Comparison of ENCODE assay signal across 8 cellular contexts in the genomic region with DNA sequence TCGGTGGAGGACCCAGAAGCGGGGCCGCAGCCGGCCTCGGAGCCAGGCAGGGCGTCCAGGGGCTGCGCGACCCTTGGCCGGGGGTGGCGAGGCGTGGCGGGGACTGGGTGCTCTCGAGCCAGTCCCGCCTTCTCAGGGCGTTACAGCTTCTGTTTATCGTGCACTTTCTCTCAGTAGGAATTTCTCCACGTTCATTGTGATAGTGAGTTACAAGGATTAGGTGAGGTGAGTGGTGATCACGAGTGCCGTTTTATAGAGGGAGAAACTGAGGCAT. TPM values are rescaled to one million over a fixed set of nuclear protein-coding genes. Genes with fewer than 3 reads are reported as not detected.
DNase-seq lines count a peak whose midpoint lies in the region; ATAC-seq and TF ChIP-seq lines count a peak whose summit lies in the region.

No MANE protein-coding gene starts in this region.

- H3K4me1 Mint-ChIP-seq in stimulated activated naive CD8-positive, alpha-beta T cell treated with anti-CD3 and anti-CD28 coated beads, Interleukin-15, Interleukin-2, amounts not matched to agents 100 ng/mL and 50 ng/mL, for 24 hours (ENCODE audit: low read depth) = peaks cover 58% of the 10 kb centered on the region
- peaks cover 41% of the 10 kb centered on the region for H3K4me1 Mint-ChIP-seq in activated T-helper 2 cell treated with anti-CD3 and anti-CD28 coated beads, Interferon-gamma antibody, Interleukin-2, Interleukin-4, amounts not matched to agents 10 μg/mL and 5 μg/mL and 100 μg/mL, durations not matched to agents 14 hours and 24 hours and 36 hours (ENCODE audit: low read depth)

- no peaks in the 10 kb centered on the region for H3K9me3 ChIP-seq in iPS-18c (ENCODE audit: control insufficient read depth, insufficient read depth, low read length)

- peak overlapping the region; percentile 74 for H3K27ac Mint-ChIP-seq in stimulated activated naive CD8-positive, alpha-beta T cell treated with anti-CD3 and anti-CD28 coated beads, Interleukin-15, Interleukin-2, amounts not matched to agents 100 ng/mL and 50 ng/mL, for 24 hours
- peak overlapping the region; percentile 3 for H3K27ac Mint-ChIP-seq in activated T-helper 2 cell treated with anti-CD3 and anti-CD28 coated beads, Interferon-gamma antibody, Interleukin-2, Interleukin-4, amounts not matched to agents 10 μg/mL and 5 μg/mL and 100 μg/mL, durations not matched to agents 14 hours and 24 hours and 36 hours

- no peak for TF ChIP-seq CTCF in GM13977 (IDR thresholded peaks at IDR 0.05; ENCODE audit: extremely low read depth, insufficient read depth, missing control alignments)

- intact Hi-C loops in activated T-helper 2 cell treated with anti-CD3 and anti-CD28 coated beads, Interferon-gamma antibody, Interleukin-2, Interleukin-4, amounts not matched to agents 10 μg/mL and 5 μg/mL and 100 μg/mL, durations not matched to agents 14 hours and 24 hours and 36 hours (cut with micrococcal nuclease) = no loop called here

- ATAC-seq in stimulated activated naive CD8-positive, alpha-beta T cell treated with anti-CD3 and anti-CD28 coated beads, Interleukin-15, Interleukin-2, amounts not matched to agents 100 U/mL and 50 U/mL, for 24 hours = no peak

- peak overlapping the region; percentile 88 for H3K4me3 Mint-ChIP-seq in stimulated activated naive CD8-positive, alpha-beta T cell treated with anti-CD3 and anti-CD28 coated beads, Interleukin-15, Interleukin-2, amounts not matched to agents 100 ng/mL and 50 ng/mL, for 24 hours
- peak overlapping the region; percentile 82 for H3K4me3 Mint-ChIP-seq in activated T-helper 2 cell treated with anti-CD3 and anti-CD28 coated beads, Interferon-gamma antibody, Interleukin-2, Interleukin-4, amounts not matched to agents 10 μg/mL and 5 μg/mL and 100 μg/mL, durations not matched to agents 14 hours and 24 hours and 36 hours (ENCODE audit: low read depth)

- no peaks in the 10 kb centered on the region for H3K9me3 Mint-ChIP-seq in stimulated activated naive CD8-positive, alpha-beta T cell treated with anti-CD3 and anti-CD28 coated beads, Interleukin-15, Interleukin-2, amounts not matched to agents 100 ng/mL and 50 ng/mL, for 24 hours
- no peaks in the 10 kb centered on the region for H3K9me3 Mint-ChIP-seq in activated T-helper 2 cell treated with anti-CD3 and anti-CD28 coated beads, Interferon-gamma antibody, Interleukin-2, Interleukin-4, amounts not matched to agents 10 μg/mL and 5 μg/mL and 100 μg/mL, durations not matched to agents 14 hours and 24 hours and 36 hours

- peak overlapping the region; percentile 47 for H3K27ac ChIP-seq in temporal lobe (ENCODE audit: low read depth, low read length)

- no peak for DNase-seq in stimulated activated naive CD8-positive, alpha-beta T cell treated with anti-CD3 and anti-CD28 coated beads, Interleukin-15, Interleukin-2, amounts not matched to agents 100 U/mL and 50 U/mL, for 24 hours
- no peak for DNase-seq in activated T-helper 2 cell treated with anti-CD3 and anti-CD28 coated beads, Interferon-gamma antibody, Interleukin-2, Interleukin-4, amounts not matched to agents 10 μg/mL and 5 μg/mL and 100 μg/mL, durations not matched to agents 14 hours and 24 hours and 36 hours (ENCODE audit: low spot score)
- DNase-seq in SIG-M5 treated with dmso at 0.1 percent for 504 hours (lab: John Stamatoyannopoulos, UW; ENCODE audit: unreplicated experiment) (no peak), mucosa of gallbladder (ENCODE audit: low spot score) (no peak), GM13977 (ENCODE audit: low spot score) (no peak)

- in situ Hi-C loops in GM13977 (cut with MboI; ENCODE audit: low pct_unique_long_range_greater_than_20kb, low sequenced_read_pairs, unreplicated experiment) = no loop called here

- peak overlapping the region; percentile 99 for H3K4me3 ChIP-seq in iPS-18c (ENCODE audit: insufficient read depth, low read depth, low read length)

- peaks cover 24% of the 10 kb centered on the region for H3K36me3 Mint-ChIP-seq in stimulated activated naive CD8-positive, alpha-beta T cell treated with anti-CD3 and anti-CD28 coated beads, Interleukin-15, Interleukin-2, amounts not matched to agents 100 ng/mL and 50 ng/mL, for 24 hours (ENCODE audit: low read depth)
- peaks cover 40% of the 10 kb centered on the region for H3K36me3 Mint-ChIP-seq in activated T-helper 2 cell treated with anti-CD3 and anti-CD28 coated beads, Interferon-gamma antibody, Interleukin-2, Interleukin-4, amounts not matched to agents 10 μg/mL and 5 μg/mL and 100 μg/mL, durations not matched to agents 14 hours and 24 hours and 36 hours (ENCODE audit: low read depth)

- no peaks in the 10 kb centered on the region for H3K27me3 Mint-ChIP-seq in stimulated activated naive CD8-positive, alpha-beta T cell treated with anti-CD3 and anti-CD28 coated beads, Interleukin-15, Interleukin-2, amounts not matched to agents 100 ng/mL and 50 ng/mL, for 24 hours
- H3K27me3 Mint-ChIP-seq in activated T-helper 2 cell treated with anti-CD3 and anti-CD28 coated beads, Interferon-gamma antibody, Interleukin-2, Interleukin-4, amounts not matched to agents 10 μg/mL and 5 μg/mL and 100 μg/mL, durations not matched to agents 14 hours and 24 hours and 36 hours (ENCODE audit: low read depth) = no peaks in the 10 kb centered on the region

RNA-seq across cellular contexts. Expression of a gene that starts 0.6 kb away (rescaled TPM):
- 106 and 120 TPM in 2 replicates for total RNA-seq in activated T-helper 2 cell treated with anti-CD3 and anti-CD28 coated beads, Interferon-gamma antibody, Interleukin-2, Interleukin-4, amounts not matched to agents 10 μg/mL and 5 μg/mL and 100 μg/mL, durations not matched to agents 14 hours and 24 hours and 36 hours
- total RNA-seq in temporal lobe (33.4 TPM), mucosa of gallbladder (84.0 TPM)

RNA-seq across cellular contexts. Expression of a gene that starts 13.1 kb away (rescaled TPM):
- 65.6 and 68.6 TPM in 2 replicates for total RNA-seq in activated T-helper 2 cell treated with anti-CD3 and anti-CD28 coated beads, Interferon-gamma antibody, Interleukin-2, Interleukin-4, amounts not matched to agents 10 μg/mL and 5 μg/mL and 100 μg/mL, durations not matched to agents 14 hours and 24 hours and 36 hours
- total RNA-seq in temporal lobe (88.0 TPM), mucosa of gallbladder (71.6 TPM)

RNA-seq across cellular contexts. Expression of a gene that starts 25.0 kb away (rescaled TPM):
- total RNA-seq in activated T-helper 2 cell treated with anti-CD3 and anti-CD28 coated beads, Interferon-gamma antibody, Interleukin-2, Interleukin-4, amounts not matched to agents 10 μg/mL and 5 μg/mL and 100 μg/mL, durations not matched to agents 14 hours and 24 hours and 36 hours = not detected in 2 replicates
- not detected for total RNA-seq in temporal lobe
- not detected for total RNA-seq in mucosa of gallbladder

RNA-seq across cellular contexts. Expression of a gene that starts 54.8 kb away (rescaled TPM):
- total RNA-seq in activated T-helper 2 cell treated with anti-CD3 and anti-CD28 coated beads, Interferon-gamma antibody, Interleukin-2, Interleukin-4, amounts not matched to agents 10 μg/mL and 5 μg/mL and 100 μg/mL, durations not matched to agents 14 hours and 24 hours and 36 hours = 42.3 and 43.5 TPM in 2 replicates
- total RNA-seq in temporal lobe = under 0.01 TPM
- 14.0 TPM for total RNA-seq in mucosa of gallbladder
